ENCODE assay signal across 1 cellular context in the genomic region with DNA sequence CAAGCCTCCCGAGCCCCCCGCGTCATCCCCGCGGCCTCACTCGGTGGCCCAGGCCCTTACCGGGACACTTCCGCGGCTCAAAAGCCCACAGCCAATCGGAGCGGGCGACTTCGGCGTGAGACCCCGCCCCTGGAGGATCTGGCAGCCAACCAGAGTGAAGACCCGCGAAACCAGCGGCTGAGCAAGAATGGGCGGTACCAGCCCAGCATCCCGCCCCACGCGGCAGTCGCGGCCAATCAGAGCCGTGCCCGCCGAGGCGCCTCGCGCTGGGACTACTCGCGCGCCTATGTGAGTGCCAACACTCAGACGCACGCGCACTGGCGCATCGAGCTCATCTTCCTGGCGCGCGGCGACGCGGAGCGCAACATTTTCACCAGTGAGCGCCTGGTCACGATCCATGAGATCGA.
TF ChIP-seq lines count a peak whose summit lies in the region.

No MANE protein-coding gene starts in this region.

TF ChIP-seq in H1, 55 proteins besides CTCF, POLR2A, EP300 and RAD21 (continued from another document):
- TF ChIP-seq, protein P1, sequence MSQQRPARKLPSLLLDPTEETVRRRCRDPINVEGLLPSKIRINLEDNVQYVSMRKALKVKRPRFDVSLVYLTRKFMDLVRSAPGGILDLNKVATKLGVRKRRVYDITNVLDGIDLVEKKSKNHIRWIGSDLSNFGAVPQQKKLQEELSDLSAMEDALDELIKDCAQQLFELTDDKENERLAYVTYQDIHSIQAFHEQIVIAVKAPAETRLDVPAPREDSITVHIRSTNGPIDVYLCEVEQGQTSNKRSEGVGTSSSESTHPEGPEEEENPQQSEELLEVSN (IDR thresholded peaks at IDR 0.05) = 0 out of 2 replicates have a peak, but pooled peaks have one; percentile 48
- TF ChIP-seq BRCA1 (IDR thresholded peaks at IDR 0.05; ENCODE audit: low read depth, low read length) (no peak), POU5F1 (IDR thresholded peaks at IDR 0.05; ENCODE audit: low read depth, low read length) (no peak), TAF7 (optimal IDR thresholded peaks at IDR 0.05; ENCODE audit: borderline replicate concordance, low read depth, low read length) (no peak)
